ENCODE assay signal across 8 cellular contexts in the genomic region with DNA sequence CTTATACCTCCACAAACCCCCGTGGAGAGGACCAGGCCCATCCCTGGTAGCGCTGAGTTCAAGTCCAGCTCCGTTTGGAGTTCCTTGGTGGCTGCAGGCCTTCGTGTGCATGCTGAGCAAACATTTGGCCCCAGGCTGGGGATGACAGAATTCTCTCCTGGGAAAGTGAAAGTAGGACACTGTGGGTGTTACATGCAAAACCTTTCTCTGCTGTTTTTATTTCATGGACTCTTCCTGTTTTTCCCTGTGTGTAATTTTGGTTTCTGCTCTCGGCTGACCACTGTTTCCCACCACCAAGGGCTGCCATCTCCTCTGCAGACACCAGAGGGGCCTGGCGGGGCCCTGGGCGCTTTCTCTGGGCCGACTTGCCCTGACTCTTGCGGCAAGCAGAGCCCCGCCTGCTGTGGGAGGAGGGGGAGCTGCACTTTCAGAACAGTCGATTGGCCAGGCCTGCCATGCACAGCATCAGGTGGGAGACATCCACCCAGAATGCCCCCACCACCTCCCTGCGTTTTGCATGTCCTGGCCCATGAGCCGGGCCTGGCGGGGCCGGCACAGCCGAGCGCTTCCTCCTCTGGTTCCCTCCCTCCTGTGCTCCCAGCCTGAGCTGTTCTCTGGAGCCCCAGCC.
DNase-seq lines count a peak whose midpoint lies in the region; ATAC-seq and TF ChIP-seq lines count a peak whose summit lies in the region.

No MANE protein-coding gene starts in this region.

- H3K4me3 ChIP-seq in LNCaP clone FGC (ENCODE audit: low read depth, low read length) (peak overlapping the region; percentile 10; the same call in 1 of the 2 replicates), skeletal muscle tissue (ENCODE audit: low read length in 3 of 3) (peak overlapping the region; percentile 19 to 66 (median 54))

- TF ChIP-seq CTCF in LNCaP clone FGC (IDR thresholded peaks at IDR 0.05; ENCODE audit: control insufficient read depth, extremely low read depth, insufficient read depth), result 0 out of 2 replicates have a peak, but pooled peaks have one; percentile 8

- H3K27ac Mint-ChIP-seq in activated naive CD8-positive, alpha-beta T cell treated with anti-CD3 and anti-CD28 coated beads, Interleukin-2, amount 10 ng/mL, durations not matched to agents 7 days and 5 days, result peak overlapping the region; percentile 90

- H3K9ac ChIP-seq in skeletal muscle tissue (ENCODE audit: low read depth in 1 of 3, low read length in 3 of 3), result peak overlapping the region; percentile 1 to 69 (median 19)

- DNase-seq in ELF-1 (ENCODE audit: low read depth, low spot score) (peak; percentile 87), LNCaP clone FGC (ENCODE audit: low read depth) (no peak), hepatic stellate cell (ENCODE audit: low spot score) (peak; percentile 53), KBM-7 (no peak), SKM-1 (lab: John Stamatoyannopoulos, UW; ENCODE audit: unreplicated experiment) (no peak)
- peak; percentile 71 for DNase-seq in activated naive CD8-positive, alpha-beta T cell treated with anti-CD3 and anti-CD28 coated beads, Interleukin-2, amount 10 ng/mL, durations not matched to agents 7 days and 5 days

- H3K27me3 ChIP-seq in skeletal muscle tissue (ENCODE audit: control insufficient read depth in 3 of 3, insufficient read depth in 3 of 3, low read length in 3 of 3), result no peaks in the 10 kb centered on the region

- H3K9me3 ChIP-seq in skeletal muscle tissue (ENCODE audit: control insufficient read depth in 3 of 3, low read length in 3 of 3), result no peaks in the 10 kb centered on the region

- POLR2A ChIA-PET in activated naive CD8-positive, alpha-beta T cell treated with anti-CD3 and anti-CD28 coated beads, Interleukin-2, amount 10 ng/mL, durations not matched to agents 7 days and 5 days (lab: Charles Lee), result interaction anchor here (0.6 to 2.4 kb wide), 4 partner anchors 9 to 121 kb away, joined by 3 to 8 read pairs (median 6); no protein-coding TSS in a partner anchor

- H3K4me1 Mint-ChIP-seq in activated naive CD8-positive, alpha-beta T cell treated with anti-CD3 and anti-CD28 coated beads, Interleukin-2, amount 10 ng/mL, durations not matched to agents 7 days and 5 days, result peaks cover 32% of the 10 kb centered on the region

- peaks cover 0 to 2% (median 0%) of the 10 kb centered on the region in 3 donors for H3K36me3 ChIP-seq in skeletal muscle tissue (ENCODE audit: control insufficient read depth in 3 of 3, insufficient read depth in 3 of 3, low read length in 3 of 3)

- in situ Hi-C loops in KBM-7 (cut with MboI; ENCODE audit: low pct_unique_long_range_greater_than_20kb, low sequenced_read_pairs), result no loop called here

- peak; percentile 50 for ATAC-seq in GM21528 (IDR thresholded peaks at IDR 0.05; ENCODE audit: low FRiP score, unreplicated experiment)
- peak; percentile 88 for ATAC-seq in activated naive CD8-positive, alpha-beta T cell treated with anti-CD3 and anti-CD28 coated beads, Interleukin-2, amount 10 ng/mL, durations not matched to agents 7 days and 5 days (ENCODE audit: low read depth)

- peaks cover 2% of the 10 kb centered on the region for H3K36me3 Mint-ChIP-seq in activated naive CD8-positive, alpha-beta T cell treated with anti-CD3 and anti-CD28 coated beads, Interleukin-2, amount 10 ng/mL, durations not matched to agents 7 days and 5 days

- H3K27ac ChIP-seq in skeletal muscle tissue (ENCODE audit: low read depth, low read length), result peak overlapping the region; percentile 62

- H3K9me3 Mint-ChIP-seq in activated naive CD8-positive, alpha-beta T cell treated with anti-CD3 and anti-CD28 coated beads, Interleukin-2, amount 10 ng/mL, durations not matched to agents 7 days and 5 days, result no peaks in the 10 kb centered on the region

- peaks cover 19% of the 10 kb centered on the region in 3 donors for H3K4me1 ChIP-seq in skeletal muscle tissue (ENCODE audit: control insufficient read depth in 3 of 3, insufficient read depth in 3 of 3, low read length in 3 of 3)

- peak overlapping the region; percentile 83 for H3K4me3 Mint-ChIP-seq in activated naive CD8-positive, alpha-beta T cell treated with anti-CD3 and anti-CD28 coated beads, Interleukin-2, amount 10 ng/mL, durations not matched to agents 7 days and 5 days

- no peaks in the 10 kb centered on the region for H3K27me3 Mint-ChIP-seq in activated naive CD8-positive, alpha-beta T cell treated with anti-CD3 and anti-CD28 coated beads, Interleukin-2, amount 10 ng/mL, durations not matched to agents 7 days and 5 days

Comparison
In these comparisons a context has a peak if more than half of its experiments do, and no peak if none do; other contexts are left out.
1. DNase-seq: peak in ELF-1 (single experiment), activated naive CD8-positive, alpha-beta T cell treated with anti-CD3 and anti-CD28 coated beads, Interleukin-2, amount 10 ng/mL, durations not matched to agents 7 days and 5 days (single experiment) and hepatic stellate cell (single experiment); none in LNCaP clone FGC (single experiment), KBM-7 (single experiment) and SKM-1 (single experiment).